Comparison of ENCODE assay signal across 9 cellular contexts in genomic region chr1:204366759-204367158, GRCh38. TPM values are rescaled to one million over a fixed set of nuclear protein-coding genes. Genes with fewer than 3 reads are reported as not detected.
DNase-seq lines count a peak whose midpoint lies in the region; ATAC-seq, FAIRE-seq and TF ChIP-seq lines count a peak whose summit lies in the region.
"Had no signal": no experiment of that assay in that cellular context is flagged by ENCODE, and none has a peak within 500 bp of the region (broad histone marks: within the 10 kb centered on the region; RNA-seq: fewer than 3 reads in every experiment).

No MANE protein-coding gene starts in this region.

- H3K36me3 ChIP-seq in Peyer's patch, result peaks cover 0 to 5% (median 0%) of the 10 kb centered on the region in 3 donors

- H3K4me3 ChIP-seq in GM12865 (ENCODE audit: low read depth, low read length) (no peak overlapping the region), Peyer's patch (no peak overlapping the region)
- H3K4me3 ChIP-seq: stomach had no signal

- H3K9me3 ChIP-seq in Peyer's patch, result no peaks in the 10 kb centered on the region
- H3K9me3 ChIP-seq: stomach had no signal

- H3K27me3 ChIP-seq in Peyer's patch, result no peaks in the 10 kb centered on the region
- peaks cover 8% of the 10 kb centered on the region for H3K27me3 ChIP-seq in foreskin keratinocyte

- TF ChIP-seq CTCF in GM12865 (IDR thresholded peaks at IDR 0.05; ENCODE audit: insufficient read depth, low read depth, low read length, missing control alignments) (peak; percentile 39), Peyer's patch (IDR thresholded peaks at IDR 0.05) (peak in 4 of 6 experiments; percentile 13 to 35 (median 28)), foreskin keratinocyte (conservative IDR thresholded peaks at IDR 0.05) (peak; percentile 70)

- no peak for FAIRE-seq in RCC 7860 (lab: Jason Lieb, UNC)

- DNase-seq in AG20443 (ENCODE audit: low spot score) (peak; percentile 30), GM12865 (ENCODE audit: low read depth) (peak; percentile 15), Peyer's patch (no peak), foreskin keratinocyte (no peak), NCI-H2107 treated with DMSO at 0.1 percent for 48 hours (lab: John Stamatoyannopoulos, UW; ENCODE audit: unreplicated experiment) (no peak), superior temporal gyrus (ENCODE audit: extremely low spot score) (no peak), RCC 7860 (ENCODE audit: low spot score) (no peak)
- no peak for DNase-seq in stimulated activated CD4-positive, alpha-beta T cell treated with anti-CD3 and anti-CD28 coated beads, Interleukin-4, amount 100 ng/mL, for 1 hour
- DNase-seq: stomach had no signal

- no peak for TF ChIP-seq POLR2A in Peyer's patch (IDR thresholded peaks at IDR 0.05)

- no peak overlapping the region for H3K27ac ChIP-seq in Peyer's patch
- no peak overlapping the region for H3K27ac ChIP-seq in foreskin keratinocyte
- H3K27ac ChIP-seq: stomach had no signal

- ATAC-seq in foreskin keratinocyte, result peak; percentile 22

- peaks cover 4 to 10% (median 5%) of the 10 kb centered on the region in 4 donors for H3K4me1 ChIP-seq in Peyer's patch
- H3K4me1 ChIP-seq in foreskin keratinocyte, result no peaks in the 10 kb centered on the region

RNA-seq across cellular contexts. Expression of gene PLEKHA6, which starts 7.0 kb away (rescaled TPM):
- total RNA-seq in Peyer's patch, result 10 to 100 TPM; 57.3 to 91.6 (median 70.2) TPM
- 4.4 and 6.0 TPM in 2 replicates for total RNA-seq in foreskin keratinocyte
- polyA plus RNA-seq in foreskin keratinocyte, result 2.0 and 2.4 TPM in 2 replicates

RNA-seq across cellular contexts. Expression of gene PPP1R15B, which starts 44.9 kb away (rescaled TPM):
- total RNA-seq in Peyer's patch (10 to 100 TPM; 33.8 to 90.5 (median 72.3) TPM), foreskin keratinocyte (28.8 TPM in 2 replicates)
- 7.0 and 8.8 TPM in 2 replicates for polyA plus RNA-seq in foreskin keratinocyte

Comparison
In these comparisons a context has a peak if more than half of its experiments do, and no peak if none do; other contexts are left out.
1. DNase-seq: peak in AG20443 (single experiment) and GM12865 (single experiment); none in Peyer's patch (0 of 3), foreskin keratinocyte (0 of 2), NCI-H2107 treated with DMSO at 0.1 percent for 48 hours (single experiment), superior temporal gyrus (single experiment), stimulated activated CD4-positive, alpha-beta T cell treated with anti-CD3 and anti-CD28 coated beads, Interleukin-4, amount 100 ng/mL, for 1 hour (single experiment) and RCC 7860 (single experiment).
2. Peak in every context shown above with its lines, with median percentiles within 50 percentile points of each other: CTCF ChIP-seq.